10 cellular contexts compared by ENCODE assay signal in the genomic region with DNA sequence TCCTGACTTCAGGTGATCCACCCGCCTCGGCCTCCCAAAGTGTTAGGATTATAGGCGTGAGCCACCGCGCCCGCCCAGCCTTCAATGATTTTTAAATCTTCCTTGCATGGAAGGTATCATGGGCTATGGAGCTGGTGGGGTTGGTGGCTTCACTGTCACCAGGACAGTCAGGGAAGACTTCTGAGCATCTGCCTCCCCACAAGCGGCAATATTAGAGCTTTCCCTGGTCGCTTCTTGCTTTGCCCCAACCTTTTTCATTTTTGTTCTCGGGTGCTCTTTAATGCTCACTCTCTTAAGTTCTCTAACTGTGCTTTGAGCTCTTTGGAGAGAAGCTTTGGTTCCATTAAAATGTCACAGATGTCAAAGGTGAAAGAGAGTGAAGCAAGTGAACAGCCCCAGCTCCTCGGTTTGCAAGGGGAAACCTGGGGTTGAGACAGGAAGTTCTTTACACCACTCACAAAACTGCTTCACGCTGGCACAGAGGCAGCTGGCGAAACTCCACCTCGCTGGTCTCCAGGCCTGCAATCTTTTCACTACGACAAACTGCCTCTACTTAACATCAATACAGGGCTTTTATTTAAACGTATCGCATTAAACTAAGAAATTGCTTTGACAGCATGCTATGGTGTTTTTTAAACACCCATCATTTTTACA.
DNase-seq lines count a peak whose midpoint lies in the region; ATAC-seq, FAIRE-seq and TF ChIP-seq lines count a peak whose summit lies in the region.
"Had no signal": no experiment of that assay in that cellular context is flagged by ENCODE, and none has a peak within 500 bp of the region (broad histone marks: within the 10 kb centered on the region; RNA-seq: fewer than 3 reads in every experiment).

No MANE protein-coding gene starts in this region.

- no peaks in the 10 kb centered on the region for H3K79me2 ChIP-seq in GM12878 (ENCODE audit: control insufficient read depth, insufficient read depth, low read length)

- no peak for TF ChIP-seq RAD21 in GM12878 (IDR thresholded peaks at IDR 0.05; ENCODE audit: insufficient read depth, low read depth, low read length)

- FAIRE-seq in GM12878 (lab: Jason Lieb, UNC), result no peak
- FAIRE-seq: K562 had no signal

- no peak overlapping the region for H3K9ac ChIP-seq in GM12878 (ENCODE audit: control insufficient read depth, insufficient read depth, low read length)

- 52% methylated on average over 16 of the region's 16 CpGs for WGBS in GM12878 (ENCODE audit: insufficient coverage, insufficient replicate concordance, low lambda C conversion rate, missing lambda C conversion rate)

- peaks cover 67% of the 10 kb centered on the region for H3K36me3 Mint-ChIP-seq in MCF 10A (ENCODE audit: insufficient read depth, unreplicated experiment)

- H3K27ac Mint-ChIP-seq in MCF 10A (ENCODE audit: low read depth, unreplicated experiment), result no peak overlapping the region

- no peak overlapping the region for H3K4me3 ChIP-seq in HL-60 (replicated peaks; ENCODE audit: insufficient read depth, low read length)
- H3K4me3 ChIP-seq in GM12878, result no peak overlapping the region
- no peak overlapping the region for H3K4me3 ChIP-seq in WERI-Rb-1 (ENCODE audit: low read depth, low read length)
- H3K4me3 ChIP-seq: K562, lower lobe of right lung had no signal

- H3K27ac ChIP-seq in HL-60 (replicated peaks) (peak overlapping the region; percentile 35), GM12878 (ENCODE audit: control insufficient read depth, insufficient read depth) (no peak overlapping the region), WERI-Rb-1 (no peak overlapping the region)
- H3K27ac ChIP-seq: lower lobe of right lung had no signal

- H3K4me1 Mint-ChIP-seq in MCF 10A (ENCODE audit: insufficient read depth, unreplicated experiment), result no peaks in the 10 kb centered on the region

- no peak overlapping the region for H3K4me2 ChIP-seq in GM12878 (ENCODE audit: control insufficient read depth, insufficient read depth)

- SMC1A ChIA-PET in GM12878 (lab: Charles Lee; ENCODE audit: uncharacterized antibody, unreplicated experiment), result no interaction called here

- TF ChIP-seq EP300 in GM12878 (IDR thresholded peaks at IDR 0.05; ENCODE audit: borderline replicate concordance in 1 of 2, control insufficient read depth in 1 of 2, low read depth in 2 of 2, low read length in 2 of 2), result no peak

- intact Hi-C loops in GM12878 (cut with micrococcal nuclease; ENCODE audit: unreplicated experiment), result no loop called here
- intact Hi-C loops in left colon (cut with DNase I, micrococcal nuclease), result no loop called here
- intact Hi-C loops in MCF 10A (cut with micrococcal nuclease), result no loop called here

- POLR2A ChIA-PET in GM12878 (lab: Charles Lee) (no interaction called here), MCF 10A (lab: Yijun Ruan, JAX) (interaction anchor here (0.6 kb wide), 1 partner anchor 16 kb away, joined by 3 read pairs; no protein-coding TSS in a partner anchor)

- no peaks in the 10 kb centered on the region for H3K4me1 ChIP-seq in GM12878 (ENCODE audit: control insufficient read depth, insufficient read depth, low read length)

- DNase-seq in HL-60 (ENCODE audit: low read depth in 1 of 2, low spot score in 1 of 2) (peak; percentile 7 to 75), GM12878 (ENCODE audit: low read depth, low spot score) (peak; percentile 5), WERI-Rb-1 (no peak), iPS-NIHi7 (ENCODE audit: extremely low spot score) (no peak), left colon (no peak), MCF 10A (ENCODE audit: unreplicated experiment) (no peak)
- DNase-seq: lower lobe of right lung had no signal

- no peak for TF ChIP-seq POLR2A in GM12878 (IDR thresholded peaks at IDR 0.05; ENCODE audit: low read depth, low read length)

- H3K27me3 ChIP-seq in HL-60 (ENCODE audit: insufficient read depth, poor library complexity, severe bottlenecking) (no peaks in the 10 kb centered on the region), GM12878 (replicated peaks in 1 of 2; ENCODE audit: control insufficient read depth in 2 of 2, insufficient read depth in 2 of 2, low read length in 1 of 2) (no peaks in the 10 kb centered on the region), WERI-Rb-1 (ENCODE audit: insufficient read depth, low read depth, severe bottlenecking) (no peaks in the 10 kb centered on the region)

- CTCF ChIA-PET in GM12878 (lab: Yijun Ruan, JAX), result interaction anchor here (1.0 to 1.2 kb wide), 3 partner anchors 32 to 373 kb away, joined by 3 to 6 read pairs (median 3); no protein-coding TSS in a partner anchor
- CTCF ChIA-PET in MCF 10A (lab: Yijun Ruan, JAX), result interaction anchor here (0.6 to 3.1 kb wide), 5 partner anchors 8 to 431 kb away, joined by 3 to 11 read pairs (median 6); no protein-coding TSS in a partner anchor

- ATAC-seq in GM18499 (IDR thresholded peaks at IDR 0.05; ENCODE audit: insufficient read depth, unreplicated experiment) (peak; percentile 65), GM19463 (IDR thresholded peaks at IDR 0.05; ENCODE audit: unreplicated experiment) (peak; percentile 93), GM12878 (peak; percentile 86), left colon (no peak)
- ATAC-seq: K562 had no signal

- H3K27me3 Mint-ChIP-seq in MCF 10A (ENCODE audit: insufficient read depth, unreplicated experiment), result no peaks in the 10 kb centered on the region

- H3K9me3 ChIP-seq in GM12878 (replicated peaks; ENCODE audit: control insufficient read depth, insufficient read depth, low read length) (no peaks in the 10 kb centered on the region), WERI-Rb-1 (ENCODE audit: severe bottlenecking) (no peaks in the 10 kb centered on the region)
- H3K9me3 ChIP-seq: lower lobe of right lung had no signal

- H3K9me3 Mint-ChIP-seq in MCF 10A (ENCODE audit: unreplicated experiment), result no peaks in the 10 kb centered on the region

- TF ChIP-seq CTCF in HL-60 (IDR thresholded peaks at IDR 0.05; ENCODE audit: insufficient read depth, low read length) (no peak), GM12878 (IDR thresholded peaks at IDR 0.05 in 2 of 3, conservative IDR thresholded peaks at IDR 0.05 in 1 of 3; ENCODE audit: control insufficient read depth in 2 of 3, extremely low read depth in 1 of 3, insufficient read depth in 1 of 3, low read depth in 3 of 3, low read length in 3 of 3) (no peak), WERI-Rb-1 (IDR thresholded peaks at IDR 0.05; ENCODE audit: low read depth, low read length) (no peak), MCF 10A (IDR thresholded peaks at IDR 0.05; ENCODE audit: unreplicated experiment) (no peak)

- RAD21 ChIA-PET in GM12878 (lab: Charles Lee; ENCODE audit: unreplicated experiment), result no interaction called here

- no peak overlapping the region for H2AFZ ChIP-seq in GM12878 (ENCODE audit: control insufficient read depth, low read depth, low read length)

- in situ Hi-C loops in GM12878 (cut with MboI), result no loop called here

- H3K4me3 Mint-ChIP-seq in MCF 10A (ENCODE audit: unreplicated experiment), result no peak overlapping the region

- BruUV-seq in GM12878 (replicated peaks; lab: Mats Ljungman, UMichigan), result no TSS peak
- no TSS peak for BruUV-seq in MCF 10A (replicated peaks; lab: Mats Ljungman, UMichigan)

- H4K20me1 ChIP-seq in GM12878 (ENCODE audit: control insufficient read depth, insufficient read depth), result no peaks in the 10 kb centered on the region

- no peaks in the 10 kb centered on the region for H3K36me3 ChIP-seq in GM12878 (ENCODE audit: control insufficient read depth in 2 of 2, insufficient read depth in 2 of 2, low read length in 1 of 2)
- H3K36me3 ChIP-seq in WERI-Rb-1, result peaks cover 57% of the 10 kb centered on the region

TF ChIP-seq in GM12878, 131 proteins besides CTCF, POLR2A, EP300 and RAD21:
- 0 out of 2 replicates have a peak, but pooled peaks have one; percentile 39 for TF ChIP-seq NR2F1 (conservative IDR thresholded peaks at IDR 0.05)
- TF ChIP-seq, protein P1, sequence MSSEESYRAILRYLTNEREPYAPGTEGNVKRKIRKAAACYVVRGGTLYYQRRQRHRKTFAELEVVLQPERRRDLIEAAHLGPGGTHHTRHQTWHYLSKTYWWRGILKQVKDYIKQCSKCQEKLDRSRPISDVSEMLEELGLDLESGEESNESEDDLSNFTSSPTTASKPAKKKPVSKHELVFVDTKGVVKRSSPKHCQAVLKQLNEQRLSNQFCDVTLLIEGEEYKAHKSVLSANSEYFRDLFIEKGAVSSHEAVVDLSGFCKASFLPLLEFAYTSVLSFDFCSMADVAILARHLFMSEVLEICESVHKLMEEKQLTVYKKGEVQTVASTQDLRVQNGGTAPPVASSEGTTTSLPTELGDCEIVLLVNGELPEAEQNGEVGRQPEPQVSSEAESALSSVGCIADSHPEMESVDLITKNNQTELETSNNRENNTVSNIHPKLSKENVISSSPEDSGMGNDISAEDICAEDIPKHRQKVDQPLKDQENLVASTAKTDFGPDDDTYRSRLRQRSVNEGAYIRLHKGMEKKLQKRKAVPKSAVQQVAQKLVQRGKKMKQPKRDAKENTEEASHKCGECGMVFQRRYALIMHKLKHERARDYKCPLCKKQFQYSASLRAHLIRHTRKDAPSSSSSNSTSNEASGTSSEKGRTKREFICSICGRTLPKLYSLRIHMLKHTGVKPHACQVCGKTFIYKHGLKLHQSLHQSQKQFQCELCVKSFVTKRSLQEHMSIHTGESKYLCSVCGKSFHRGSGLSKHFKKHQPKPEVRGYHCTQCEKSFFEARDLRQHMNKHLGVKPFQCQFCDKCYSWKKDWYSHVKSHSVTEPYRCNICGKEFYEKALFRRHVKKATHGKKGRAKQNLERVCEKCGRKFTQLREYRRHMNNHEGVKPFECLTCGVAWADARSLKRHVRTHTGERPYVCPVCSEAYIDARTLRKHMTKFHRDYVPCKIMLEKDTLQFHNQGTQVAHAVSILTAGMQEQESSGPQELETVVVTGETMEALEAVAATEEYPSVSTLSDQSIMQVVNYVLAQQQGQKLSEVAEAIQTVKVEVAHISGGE (CRISPR knock-in tag; IDR thresholded peaks at IDR 0.05), result no peak
- 0 out of 2 replicates have a peak, but pooled peaks have one; percentile 29 for TF ChIP-seq NR2C1 (IDR thresholded peaks at IDR 0.05)

Comparison
In these comparisons a context has a peak if more than half of its experiments do, and no peak if none do; other contexts are left out.
1. DNase-seq: peak in HL-60 (2 of 2) and GM12878 (single experiment); none in WERI-Rb-1 (single experiment), iPS-NIHi7 (single experiment), left colon (0 of 2) and MCF 10A (single experiment).